ENCODE assay signal across 22 cellular contexts in the genomic region with DNA sequence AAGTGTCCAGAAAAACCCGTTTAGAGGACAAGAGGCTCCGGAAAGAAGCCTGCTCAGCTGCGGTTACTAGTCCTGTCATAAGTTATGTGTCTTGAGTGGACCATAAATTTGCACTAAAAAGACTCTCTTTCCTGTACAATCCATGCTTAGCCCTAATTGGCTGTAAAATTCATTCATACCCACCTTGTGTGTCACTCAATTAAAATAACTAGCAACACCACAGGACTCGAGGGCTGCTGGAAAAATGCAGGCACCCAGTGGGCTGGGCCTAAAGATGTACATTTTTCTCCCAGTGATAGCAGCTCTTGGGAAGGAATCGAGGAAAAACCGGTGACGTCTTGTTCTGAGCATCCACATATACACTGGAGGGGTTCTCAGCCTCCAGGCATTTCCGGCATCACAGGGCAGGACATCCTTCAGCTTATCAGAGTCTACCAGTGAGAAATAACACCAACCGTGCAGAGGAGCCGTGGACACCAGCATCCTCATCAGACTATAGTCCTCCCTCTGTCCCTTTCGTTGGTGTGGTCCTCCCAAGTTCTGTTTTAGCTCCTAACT.
"Had no signal": no experiment of that assay in that cellular context is flagged by ENCODE, and none has a peak within 500 bp of the region (broad histone marks: within the 10 kb centered on the region; RNA-seq: fewer than 3 reads in every experiment).

No MANE protein-coding gene starts in this region.

- H3K27ac ChIP-seq: adrenal gland had no signal

- H3K9me3 ChIP-seq: adrenal gland had no signal

- H3K27me3 ChIP-seq: adrenal gland had no signal

- H3K4me1 Mint-ChIP-seq: activated naive CD8-positive, alpha-beta T cell treated with anti-CD3 and anti-CD28 coated beads, Interleukin-2, amount 10 ng/mL, durations not matched to agents 7 days and 5 days; WTC11 had no signal

- H3K27ac Mint-ChIP-seq: activated CD8-positive, alpha-beta T cell treated with anti-CD3 and anti-CD28 coated beads, Interleukin-2, amount 10 ng/mL, durations not matched to agents 7 days and 5 days; activated naive CD8-positive, alpha-beta T cell treated with anti-CD3 and anti-CD28 coated beads, Interleukin-2, amount 10 ng/mL, durations not matched to agents 7 days and 5 days; T-helper 1 cell treated with Interleukin-12 subunit alpha and Interleukin-12 subunit beta and Interleukin-4 antibody, amounts not matched to agents 30 μg/mL and 1 μg/mL, for 36 hours; WTC11 had no signal

- H3K36me3 Mint-ChIP-seq: activated naive CD8-positive, alpha-beta T cell treated with anti-CD3 and anti-CD28 coated beads, Interleukin-2, amount 10 ng/mL, durations not matched to agents 7 days and 5 days; WTC11 had no signal

- H3K4me3 ChIP-seq: adrenal gland, K562 had no signal

- H3K36me3 ChIP-seq: adrenal gland had no signal

- H3K4me1 ChIP-seq: adrenal gland had no signal

- H3K9me3 Mint-ChIP-seq: activated naive CD8-positive, alpha-beta T cell treated with anti-CD3 and anti-CD28 coated beads, Interleukin-2, amount 10 ng/mL, durations not matched to agents 7 days and 5 days; T-helper 1 cell treated with Interleukin-12 subunit alpha and Interleukin-12 subunit beta and Interleukin-4 antibody, amounts not matched to agents 30 μg/mL and 1 μg/mL, for 36 hours had no signal

- H3K4me3 Mint-ChIP-seq: activated CD8-positive, alpha-beta T cell treated with anti-CD3 and anti-CD28 coated beads, Interleukin-2, amount 10 ng/mL, durations not matched to agents 7 days and 5 days; activated naive CD8-positive, alpha-beta T cell treated with anti-CD3 and anti-CD28 coated beads, Interleukin-2, amount 10 ng/mL, durations not matched to agents 7 days and 5 days; T-helper 1 cell treated with Interleukin-12 subunit alpha and Interleukin-12 subunit beta and Interleukin-4 antibody, amounts not matched to agents 30 μg/mL and 1 μg/mL, for 36 hours; WTC11 had no signal

- ATAC-seq: activated CD8-positive, alpha-beta T cell treated with anti-CD3 and anti-CD28 coated beads, Interleukin-2, amount 10 ng/mL, durations not matched to agents 7 days and 5 days; K562; WTC11 had no signal

- DNase-seq: activated CD4-positive, alpha-beta T cell treated with anti-CD3 and anti-CD28 coated beads for 48 hours; activated CD4-positive, alpha-beta T cell treated with anti-CD3 and anti-CD28 coated beads, Interleukin-2, amount 50 U/mL, for 4 hours; activated CD4-positive, CD25-positive, alpha-beta regulatory T cell treated with anti-CD3 and anti-CD28 coated beads, Interleukin-2, amount 50 U/mL, for 72 hours; activated CD8-positive, alpha-beta memory T cell treated with anti-CD3 and anti-CD28 coated beads, Interleukin-2, amount 50 U/mL, for 48 hours; activated CD8-positive, alpha-beta T cell treated with anti-CD3 and anti-CD28 coated beads, Interleukin-2, amount 10 ng/mL, durations not matched to agents 7 days and 5 days; activated naive CD4-positive, alpha-beta T cell treated with anti-CD3 and anti-CD28 coated beads, Interleukin-2, amount 50 U/mL, for 16 hours; activated naive CD8-positive, alpha-beta T cell treated with anti-CD3 and anti-CD28 coated beads, Interleukin-2, amount 10 ng/mL, durations not matched to agents 7 days and 5 days; activated T-cell treated with anti-CD3 and anti-CD28 coated beads, Interleukin-2, amount 50 U/mL, for 1 hour; adrenal gland; aorta; Karpas-422; MM.1S; NCI-H1105; NCI-H1436; NCI-H1694 treated with DMSO at 0.1 percent for 48 hours; NCI-H2029 treated with DMSO at 0.1 percent for 48 hours; NCI-H345; NCI-H510A; SHP77 had no signal
